8 cellular contexts compared by ENCODE assay signal in genomic region chr2:173075781-173076556, GRCh38. TPM values are rescaled to one million over a fixed set of nuclear protein-coding genes. Genes with fewer than 3 reads are reported as not detected.
DNase-seq lines count a peak whose midpoint lies in the region; ATAC-seq and TF ChIP-seq lines count a peak whose summit lies in the region.

MAP3K20 (plus strand) TSS chr2:173075846; CDS start chr2:173091032, 15,186 bp downstream.

- peak within 1 kb of the TSS; percentile 85 for H3K4me3 ChIP-seq in OCI-LY3 (ENCODE audit: low read length)

- peaks cover 24% of the 10 kb centered on the region for H3K4me1 ChIP-seq in OCI-LY3 (ENCODE audit: low read length)

- no peaks in the 10 kb centered on the region for H4K20me1 ChIP-seq in OCI-LY3 (ENCODE audit: insufficient read depth, low read length)

- H3K4me3 Mint-ChIP-seq in activated T-cell treated with anti-CD3 and anti-CD28 coated beads, Interleukin-2, amount 50 U/mL, for 24 hours, result peak within 1 kb of the TSS; percentile 79
- H3K4me3 Mint-ChIP-seq in naive B cell, result peak within 1 kb of the TSS; percentile 88 to 94 (median 94)

- peaks cover 65% of the 10 kb centered on the region for H3K27me3 Mint-ChIP-seq in activated T-cell treated with anti-CD3 and anti-CD28 coated beads, Interleukin-2, amount 50 U/mL, for 24 hours
- H3K27me3 Mint-ChIP-seq in naive B cell, result peaks cover 0 to 8% (median 8%) of the 10 kb centered on the region in 3 donors

- H3K36me3 ChIP-seq in OCI-LY3 (replicated peaks; ENCODE audit: low read depth, low read length), result no peaks in the 10 kb centered on the region

- peak within 1 kb of the TSS; percentile 77 for H3K4me2 ChIP-seq in OCI-LY3 (ENCODE audit: low read length)

- no peaks in the 10 kb centered on the region for H3K9me3 ChIP-seq in OCI-LY3 (ENCODE audit: insufficient read depth, low read length)

- TF ChIP-seq CTCF in OCI-LY3 (IDR thresholded peaks at IDR 0.05; ENCODE audit: low read depth, low read length), result no peak; the same call in none of the 2 replicates

- H3K27ac Mint-ChIP-seq in activated T-cell treated with anti-CD3 and anti-CD28 coated beads, Interleukin-2, amount 50 U/mL, for 24 hours, result peak within 1 kb of the TSS; percentile 67
- peak within 1 kb of the TSS in 5 of 6 donors; percentile 62 to 79 (median 76) for H3K27ac Mint-ChIP-seq in naive B cell

- H3K27me3 ChIP-seq in OCI-LY3 (ENCODE audit: low read depth, low read length), result 0 out of 2 replicates have a peak, but pooled peaks cover 5% of the 10 kb centered on the region

- no peaks in the 10 kb centered on the region for H3K9me3 Mint-ChIP-seq in activated T-cell treated with anti-CD3 and anti-CD28 coated beads, Interleukin-2, amount 50 U/mL, for 24 hours
- H3K9me3 Mint-ChIP-seq in naive B cell, result no peaks in the 10 kb centered on the region

- ATAC-seq in GM19397 (IDR thresholded peaks at IDR 0.05; ENCODE audit: unreplicated experiment) (peak; percentile 67), HG03520 (IDR thresholded peaks at IDR 0.05; ENCODE audit: unreplicated experiment) (peak; percentile 52), naive B cell (ENCODE audit: low read depth in 2 of 2) (peak; percentile 81 to 82)

- H2AFZ ChIP-seq in OCI-LY3 (ENCODE audit: low read depth, low read length), result peak within 1 kb of the TSS; percentile 98

- DNase-seq in COR-L47 (lab: John Stamatoyannopoulos, UW) (peak; percentile 44), fibroblast of gingiva (ENCODE audit: low read depth) (peak; percentile 78), naive B cell (peak; percentile 44), substantia nigra (lab: John Stamatoyannopoulos, UW) (peak in 35 of 49 donors; percentile 3 to 64 (median 27))
- peak; percentile 68 for DNase-seq in activated T-cell treated with anti-CD3 and anti-CD28 coated beads, Interleukin-2, amount 50 U/mL, for 24 hours

- H3K36me3 Mint-ChIP-seq in activated T-cell treated with anti-CD3 and anti-CD28 coated beads, Interleukin-2, amount 50 U/mL, for 24 hours (ENCODE audit: low read depth), result no peaks in the 10 kb centered on the region
- H3K36me3 Mint-ChIP-seq in naive B cell, result no peaks in the 10 kb centered on the region

- H3K4me1 Mint-ChIP-seq in activated T-cell treated with anti-CD3 and anti-CD28 coated beads, Interleukin-2, amount 50 U/mL, for 24 hours (ENCODE audit: low read depth), result peaks cover 26% of the 10 kb centered on the region
- peaks cover 8 to 16% (median 10%) of the 10 kb centered on the region in 3 donors for H3K4me1 Mint-ChIP-seq in naive B cell

- peak within 1 kb of the TSS; percentile 72 for H3K27ac ChIP-seq in OCI-LY3 (ENCODE audit: low read length)
- H3K27ac ChIP-seq in substantia nigra (ENCODE audit: low read depth, low read length, poor library complexity, severe bottlenecking), result peak within 1 kb of the TSS; percentile 58

- peak within 1 kb of the TSS; percentile 79 for H3K9ac ChIP-seq in OCI-LY3 (ENCODE audit: low read length)

- peaks cover 50% of the 10 kb centered on the region for H3K79me2 ChIP-seq in OCI-LY3 (ENCODE audit: low read length)

RNA-seq across cellular contexts. Expression of gene MAP3K20, which starts in this region (rescaled TPM):
- 10 to 100 TPM in 2 of 6 donors, 1 to 10 TPM in 4; 6.0 to 15.4 (median 9.6) TPM for polyA plus RNA-seq in naive B cell (ENCODE audit: low read depth in 6 of 6)

Comparison
In these comparisons a context has a peak if more than half of its experiments do, and no peak if none do; other contexts are left out.
1. Peak in every context shown above with its lines: DNase-seq, ATAC-seq, H3K4me3 ChIP-seq and H3K27ac ChIP-seq.
2. DNase-seq: peak in every context shown above with its lines; median percentile 78 in fibroblast of gingiva; 68 in activated T-cell treated with anti-CD3 and anti-CD28 coated beads, Interleukin-2, amount 50 U/mL, for 24 hours; 44 in COR-L47; 44 in naive B cell; 27 in substantia nigra.